1 cellular context compared by ENCODE assay signal in genomic region chr21:44024257-44024656, GRCh38.
A peak's percentile ranks its signal among the peaks of the same experiment; 100 is the strongest.
TF ChIP-seq lines count a peak whose summit lies in the region.

No MANE protein-coding gene starts in this region.

TF ChIP-seq in K562, 482 proteins besides CTCF, POLR2A, EP300 and RAD21:
- no peak for TF ChIP-seq YY1 (IDR thresholded peaks at IDR 0.05; ENCODE audit: borderline replicate concordance in 1 of 3, control insufficient read depth in 1 of 3, extremely low read depth in 1 of 3, insufficient read depth in 3 of 3, insufficient read length in 1 of 3, insufficient replicate concordance in 2 of 3, low read depth in 1 of 3, low read length in 2 of 3)
- TF ChIP-seq WHSC1 (IDR thresholded peaks at IDR 0.05; ENCODE audit: low read length) = peak; percentile 84
- no peak for TF ChIP-seq GTF2F1 (IDR thresholded peaks at IDR 0.05; ENCODE audit: low read depth, low read length)
- TF ChIP-seq, protein P1, sequence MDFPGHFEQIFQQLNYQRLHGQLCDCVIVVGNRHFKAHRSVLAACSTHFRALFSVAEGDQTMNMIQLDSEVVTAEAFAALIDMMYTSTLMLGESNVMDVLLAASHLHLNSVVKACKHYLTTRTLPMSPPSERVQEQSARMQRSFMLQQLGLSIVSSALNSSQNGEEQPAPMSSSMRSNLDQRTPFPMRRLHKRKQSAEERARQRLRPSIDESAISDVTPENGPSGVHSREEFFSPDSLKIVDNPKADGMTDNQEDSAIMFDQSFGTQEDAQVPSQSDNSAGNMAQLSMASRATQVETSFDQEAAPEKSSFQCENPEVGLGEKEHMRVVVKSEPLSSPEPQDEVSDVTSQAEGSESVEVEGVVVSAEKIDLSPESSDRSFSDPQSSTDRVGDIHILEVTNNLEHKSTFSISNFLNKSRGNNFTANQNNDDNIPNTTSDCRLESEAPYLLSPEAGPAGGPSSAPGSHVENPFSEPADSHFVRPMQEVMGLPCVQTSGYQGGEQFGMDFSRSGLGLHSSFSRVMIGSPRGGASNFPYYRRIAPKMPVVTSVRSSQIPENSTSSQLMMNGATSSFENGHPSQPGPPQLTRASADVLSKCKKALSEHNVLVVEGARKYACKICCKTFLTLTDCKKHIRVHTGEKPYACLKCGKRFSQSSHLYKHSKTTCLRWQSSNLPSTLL (IDR thresholded peaks at IDR 0.05) = no peak
- TF ChIP-seq ZNF584 (CRISPR knock-in tag; IDR thresholded peaks at IDR 0.05; ENCODE audit: low read depth) = no peak
- TF ChIP-seq SMC3 (conservative IDR thresholded peaks at IDR 0.05; ENCODE audit: insufficient read depth, low read depth, low read length) = no peak
- TF ChIP-seq FOXJ2 (tag; IDR thresholded peaks at IDR 0.05) = no peak
